ENCODE assay signal across 10 cellular contexts in the genomic region with DNA sequence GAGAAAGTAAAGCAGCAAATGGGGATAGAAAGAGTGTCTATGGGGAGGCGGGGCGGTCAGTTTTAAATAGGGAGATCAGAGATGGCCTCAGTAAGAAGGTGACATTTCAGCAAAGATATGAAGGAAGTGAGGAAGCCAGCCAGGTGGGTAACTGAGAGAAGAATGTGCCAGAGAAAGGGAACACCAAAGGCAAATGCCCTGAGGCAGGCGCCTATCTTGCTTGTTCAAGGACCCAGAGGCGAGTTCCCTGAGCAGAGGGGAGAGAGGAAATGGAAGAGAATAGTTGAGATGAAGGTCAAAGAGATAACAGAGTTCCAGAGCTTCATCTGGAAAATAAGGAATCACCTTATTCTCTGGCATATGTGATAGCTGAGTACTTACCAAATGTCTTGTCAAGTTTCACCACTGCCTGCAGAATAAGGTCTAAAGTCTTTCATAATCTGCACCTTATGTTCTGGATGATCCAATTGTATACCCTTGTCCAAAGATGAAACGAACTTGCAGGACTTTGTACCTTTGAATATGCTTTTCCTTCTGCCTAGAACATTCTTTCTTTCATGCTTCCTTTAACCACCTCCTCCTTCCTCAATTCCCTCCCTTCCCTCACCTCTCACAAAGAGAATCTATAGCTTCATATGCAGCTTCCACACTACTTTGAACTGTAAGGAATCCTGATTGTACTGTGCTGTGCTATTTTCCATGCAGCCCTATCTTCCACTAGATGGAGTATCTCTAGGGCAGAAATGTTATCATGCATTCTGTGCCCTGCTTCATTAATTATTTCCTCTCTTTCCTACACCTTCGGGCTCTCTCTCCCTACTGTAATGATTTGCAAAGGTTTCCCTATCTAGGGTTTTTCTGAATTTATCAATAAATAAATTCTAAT. TPM values are rescaled to one million over a fixed set of nuclear protein-coding genes. Genes with fewer than 3 reads are reported as not detected.
DNase-seq lines count a peak whose midpoint lies in the region; ATAC-seq and TF ChIP-seq lines count a peak whose summit lies in the region.
"Had no signal": no experiment of that assay in that cellular context is flagged by ENCODE, and none has a peak within 500 bp of the region (broad histone marks: within the 10 kb centered on the region; RNA-seq: fewer than 3 reads in every experiment).

No MANE protein-coding gene starts in this region.

- H3K36me3 ChIP-seq in right atrium auricular region: peaks cover 8% of the 10 kb centered on the region
- peaks cover 18% of the 10 kb centered on the region for H3K36me3 ChIP-seq in upper lobe of right lung
- H3K36me3 ChIP-seq: vagina had no signal

- H3K4me1 ChIP-seq in right atrium auricular region (no peaks in the 10 kb centered on the region), upper lobe of right lung (no peaks in the 10 kb centered on the region)
- H3K4me1 ChIP-seq: vagina had no signal

- no peaks in the 10 kb centered on the region for H3K9me3 Mint-ChIP-seq in activated T-helper 2 cell treated with anti-CD3 and anti-CD28 coated beads, Interferon-gamma antibody, Interleukin-2, Interleukin-4, amounts not matched to agents 10 μg/mL and 5 μg/mL and 100 μg/mL, durations not matched to agents 14 hours and 24 hours and 36 hours
- H3K9me3 Mint-ChIP-seq in progenitor cell of endocrine pancreas (ENCODE audit: low read depth): no peaks in the 10 kb centered on the region

- DNase-seq in Right ventricle myocardium superior (no peak), cardiac septum (ENCODE audit: low spot score) (no peak), right atrium auricular region (ENCODE audit: low spot score) (no peak), upper lobe of right lung (no peak), progenitor cell of endocrine pancreas (ENCODE audit: low spot score, unreplicated experiment) (no peak), coronary artery (ENCODE audit: low spot score) (no peak)
- no peak for DNase-seq in activated T-helper 2 cell treated with anti-CD3 and anti-CD28 coated beads, Interferon-gamma antibody, Interleukin-2, Interleukin-4, amounts not matched to agents 10 μg/mL and 5 μg/mL and 100 μg/mL, durations not matched to agents 14 hours and 24 hours and 36 hours (ENCODE audit: low spot score)
- DNase-seq: occipital lobe had no signal

- H3K27ac Mint-ChIP-seq in activated T-helper 2 cell treated with anti-CD3 and anti-CD28 coated beads, Interferon-gamma antibody, Interleukin-2, Interleukin-4, amounts not matched to agents 10 μg/mL and 5 μg/mL and 100 μg/mL, durations not matched to agents 14 hours and 24 hours and 36 hours: peak overlapping the region; percentile 79
- no peak overlapping the region for H3K27ac Mint-ChIP-seq in progenitor cell of endocrine pancreas

- H3K4me3 Mint-ChIP-seq in activated T-helper 2 cell treated with anti-CD3 and anti-CD28 coated beads, Interferon-gamma antibody, Interleukin-2, Interleukin-4, amounts not matched to agents 10 μg/mL and 5 μg/mL and 100 μg/mL, durations not matched to agents 14 hours and 24 hours and 36 hours (ENCODE audit: low read depth): no peak overlapping the region
- no peak overlapping the region for H3K4me3 Mint-ChIP-seq in progenitor cell of endocrine pancreas (ENCODE audit: low read depth)

- H3K4me3 ChIP-seq in right atrium auricular region (no peak overlapping the region), upper lobe of right lung (no peak overlapping the region), coronary artery (no peak overlapping the region)
- H3K4me3 ChIP-seq: vagina had no signal

- H3K36me3 Mint-ChIP-seq in activated T-helper 2 cell treated with anti-CD3 and anti-CD28 coated beads, Interferon-gamma antibody, Interleukin-2, Interleukin-4, amounts not matched to agents 10 μg/mL and 5 μg/mL and 100 μg/mL, durations not matched to agents 14 hours and 24 hours and 36 hours (ENCODE audit: low read depth): peaks cover 60% of the 10 kb centered on the region
- H3K36me3 Mint-ChIP-seq in progenitor cell of endocrine pancreas (ENCODE audit: insufficient read depth): peaks cover 3% of the 10 kb centered on the region

- no peaks in the 10 kb centered on the region for H3K27me3 Mint-ChIP-seq in activated T-helper 2 cell treated with anti-CD3 and anti-CD28 coated beads, Interferon-gamma antibody, Interleukin-2, Interleukin-4, amounts not matched to agents 10 μg/mL and 5 μg/mL and 100 μg/mL, durations not matched to agents 14 hours and 24 hours and 36 hours (ENCODE audit: low read depth)
- H3K27me3 Mint-ChIP-seq in progenitor cell of endocrine pancreas: no peaks in the 10 kb centered on the region

- H3K4me1 Mint-ChIP-seq in activated T-helper 2 cell treated with anti-CD3 and anti-CD28 coated beads, Interferon-gamma antibody, Interleukin-2, Interleukin-4, amounts not matched to agents 10 μg/mL and 5 μg/mL and 100 μg/mL, durations not matched to agents 14 hours and 24 hours and 36 hours (ENCODE audit: low read depth): peaks cover 50% of the 10 kb centered on the region
- peaks cover 2% of the 10 kb centered on the region for H3K4me1 Mint-ChIP-seq in progenitor cell of endocrine pancreas (ENCODE audit: low read depth)

- TF ChIP-seq CTCF in right atrium auricular region (IDR thresholded peaks at IDR 0.05) (peak; percentile 19 to 48), upper lobe of right lung (IDR thresholded peaks at IDR 0.05) (peak; percentile 39), progenitor cell of endocrine pancreas (IDR thresholded peaks at IDR 0.05; ENCODE audit: unreplicated experiment) (no peak), coronary artery (IDR thresholded peaks at IDR 0.05) (no peak)

- H3K27me3 ChIP-seq in right atrium auricular region (no peaks in the 10 kb centered on the region), upper lobe of right lung (no peaks in the 10 kb centered on the region)
- H3K27me3 ChIP-seq: vagina had no signal

- H3K27ac ChIP-seq in right atrium auricular region: no peak overlapping the region
- H3K27ac ChIP-seq in upper lobe of right lung: no peak overlapping the region
- H3K27ac ChIP-seq in coronary artery: no peak overlapping the region
- H3K27ac ChIP-seq: vagina had no signal

- peak; percentile 74 for ATAC-seq in Right ventricle myocardium superior (ENCODE audit: poor library complexity)
- ATAC-seq in upper lobe of right lung: peak; percentile 48
- ATAC-seq in HG02884 (IDR thresholded peaks at IDR 0.05; ENCODE audit: unreplicated experiment): no peak

- intact Hi-C loops in Right ventricle myocardium superior (cut with DNase I) (no loop called here), cardiac septum (cut with DNase I) (loop anchor here (5.0 kb wide), 1 partner anchor 40 kb away; the partner anchor contains the start of gene GNPTAB), upper lobe of right lung (cut with DNase I) (no loop called here)
- intact Hi-C loops in activated T-helper 2 cell treated with anti-CD3 and anti-CD28 coated beads, Interferon-gamma antibody, Interleukin-2, Interleukin-4, amounts not matched to agents 10 μg/mL and 5 μg/mL and 100 μg/mL, durations not matched to agents 14 hours and 24 hours and 36 hours (cut with micrococcal nuclease): loop anchor here (2.0 to 10.0 kb wide), 2 partner anchors 67 to 403 kb away; partner anchors contain the start of gene PMCH

- H3K9me3 ChIP-seq in right atrium auricular region (no peaks in the 10 kb centered on the region), upper lobe of right lung (no peaks in the 10 kb centered on the region)
- H3K9me3 ChIP-seq: vagina had no signal

RNA-seq across cellular contexts. Expression of gene GNPTAB, which starts 38.5 kb away (rescaled TPM):
- total RNA-seq in Right ventricle myocardium superior (52.9 TPM), cardiac septum (47.9 TPM), right atrium auricular region (10 to 100 TPM; 25.3 to 32.6 TPM), upper lobe of right lung (65.9 TPM), progenitor cell of endocrine pancreas (22.9 and 23.2 TPM in 2 replicates)
- total RNA-seq in activated T-helper 2 cell treated with anti-CD3 and anti-CD28 coated beads, Interferon-gamma antibody, Interleukin-2, Interleukin-4, amounts not matched to agents 10 μg/mL and 5 μg/mL and 100 μg/mL, durations not matched to agents 14 hours and 24 hours and 36 hours: 93.6 and 100 TPM in 2 replicates

RNA-seq across cellular contexts. Expression of gene SYCP3, which starts 53.0 kb away (rescaled TPM):
- total RNA-seq in Right ventricle myocardium superior: not detected
- total RNA-seq in cardiac septum: not detected
- total RNA-seq in activated T-helper 2 cell treated with anti-CD3 and anti-CD28 coated beads, Interferon-gamma antibody, Interleukin-2, Interleukin-4, amounts not matched to agents 10 μg/mL and 5 μg/mL and 100 μg/mL, durations not matched to agents 14 hours and 24 hours and 36 hours: 0.50 and 0.92 TPM in 2 replicates
- not detected for total RNA-seq in right atrium auricular region
- total RNA-seq in upper lobe of right lung: 0.64 TPM
- total RNA-seq in progenitor cell of endocrine pancreas: not detected in 2 replicates
- total RNA-seq: vagina had no signal

Comparison
In these comparisons a context has a peak if more than half of its experiments do, and no peak if none do; other contexts are left out.
1. intact Hi-C loops: an anchor here in cardiac septum (5.0 kb wide) and activated T-helper 2 cell treated with anti-CD3 and anti-CD28 coated beads, Interferon-gamma antibody, Interleukin-2, Interleukin-4, amounts not matched to agents 10 μg/mL and 5 μg/mL and 100 μg/mL, durations not matched to agents 14 hours and 24 hours and 36 hours (2.0 to 10.0 kb wide); none called in Right ventricle myocardium superior and upper lobe of right lung.
2. CTCF ChIP-seq: peak in right atrium auricular region (2 of 2) and upper lobe of right lung (single experiment); none in progenitor cell of endocrine pancreas (single experiment) and coronary artery (single experiment).